Comparison of ENCODE assay signal across 16 cellular contexts in genomic region chr1:204001166-204001901, GRCh38.
"Had no signal": no experiment of that assay in that cellular context is flagged by ENCODE, and none has a peak within 500 bp of the region (broad histone marks: within the 10 kb centered on the region; RNA-seq: fewer than 3 reads in every experiment).

No MANE protein-coding gene starts in this region.

- H3K36me3 Mint-ChIP-seq: naive B cell had no signal

- H3K27ac ChIP-seq: body of pancreas, esophagus squamous epithelium, heart right ventricle, psoas muscle, stomach, testis, upper lobe of right lung had no signal

- H3K4me3 Mint-ChIP-seq: activated T-cell treated with anti-CD3 and anti-CD28 coated beads, Interleukin-2, amount 50 U/mL, for 4 hours; WTC11 had no signal

- H3K9me3 Mint-ChIP-seq: effector memory CD8-positive, alpha-beta T cell had no signal

- H3K27ac Mint-ChIP-seq: effector memory CD8-positive, alpha-beta T cell; naive B cell; WTC11 had no signal

- H3K4me3 ChIP-seq: body of pancreas, esophagus squamous epithelium, heart right ventricle, mucosa of descending colon, psoas muscle, stomach, testis, upper lobe of right lung had no signal

- H3K36me3 ChIP-seq: esophagus squamous epithelium, heart right ventricle, stomach, upper lobe of right lung had no signal

- ATAC-seq: activated T-cell treated with anti-CD3 and anti-CD28 coated beads, Interleukin-2, amount 50 U/mL, for 4 hours; body of pancreas; effector memory CD8-positive, alpha-beta T cell; heart right ventricle; mucosa of descending colon; psoas muscle; right cardiac atrium; upper lobe of right lung; WTC11 had no signal

- H3K27me3 ChIP-seq: body of pancreas, heart right ventricle, testis, upper lobe of right lung had no signal

- DNase-seq: activated CD4-positive, alpha-beta T cell treated with anti-CD3 and anti-CD28 coated beads, Interleukin-2, amount 50 U/mL, for 1 hour; activated effector memory CD4-positive, alpha-beta T cell treated with anti-CD3 and anti-CD28 coated beads, Interleukin-2, amount 50 U/mL, for 16 hours; activated T-cell treated with anti-CD3 and anti-CD28 coated beads, Interleukin-2, amount 50 U/mL, for 4 hours; body of pancreas; effector memory CD8-positive, alpha-beta T cell; esophagus squamous epithelium; heart right ventricle; mucosa of descending colon; naive B cell; psoas muscle; right cardiac atrium; stomach; SW 1271; testis; upper lobe of right lung had no signal

- H3K4me1 ChIP-seq: body of pancreas, esophagus squamous epithelium, psoas muscle, upper lobe of right lung had no signal

- H3K9me3 ChIP-seq: body of pancreas, esophagus squamous epithelium, psoas muscle, testis, upper lobe of right lung had no signal
